Comparison of ENCODE assay signal across 8 cellular contexts in the genomic region with DNA sequence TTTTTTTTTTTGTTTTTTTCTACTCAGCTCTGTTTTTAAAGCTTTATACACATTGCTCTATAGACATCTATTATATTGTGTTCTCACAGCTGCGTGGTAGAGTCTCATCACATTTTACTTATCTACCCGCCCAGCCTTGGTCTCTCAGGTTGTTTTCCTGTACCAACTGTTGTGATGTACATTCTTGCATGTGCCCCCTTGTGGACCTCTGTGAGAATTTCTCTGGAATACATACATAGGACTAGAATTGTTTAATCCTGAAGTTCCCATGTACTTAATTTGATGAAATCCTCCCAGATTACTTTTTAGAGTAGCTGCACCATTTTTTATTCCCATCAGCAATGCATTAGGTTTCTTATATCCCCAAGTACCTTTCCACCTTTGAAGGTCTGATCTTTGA. TPM values are rescaled to one million over a fixed set of nuclear protein-coding genes. Genes with fewer than 3 reads are reported as not detected.
DNase-seq lines count a peak whose midpoint lies in the region; ATAC-seq and TF ChIP-seq lines count a peak whose summit lies in the region.

No MANE protein-coding gene starts in this region.

- H3K4me1 ChIP-seq in thoracic aorta (ENCODE audit: control insufficient read depth in 1 of 2, low read depth in 2 of 2) = no peaks in the 10 kb centered on the region

- peak; percentile 39 for DNase-seq in AG10803 (ENCODE audit: low read depth)
- peak; percentile 55 for DNase-seq in NCI-H748 (lab: John Stamatoyannopoulos, UW; ENCODE audit: unreplicated experiment)
- DNase-seq in epithelial cell of proximal tubule (ENCODE audit: low read depth) = no peak
- DNase-seq in thoracic aorta (ENCODE audit: low spot score) = no peak
- no peak for DNase-seq in retina

- H3K27ac ChIP-seq in thoracic aorta = no peak overlapping the region

- peak; percentile 63 for TF ChIP-seq CTCF in AG10803 (conservative IDR thresholded peaks at IDR 0.05; ENCODE audit: low read length)
- TF ChIP-seq CTCF in epithelial cell of proximal tubule (conservative IDR thresholded peaks at IDR 0.05; ENCODE audit: low read depth, low read length) = peak; percentile 67
- TF ChIP-seq CTCF in thoracic aorta (IDR thresholded peaks at IDR 0.05) = peak; percentile 17

- no peak overlapping the region for H3K4me3 ChIP-seq in AG10803 (ENCODE audit: low read length)
- H3K4me3 ChIP-seq in epithelial cell of proximal tubule (ENCODE audit: low read depth, low read length) = no peak overlapping the region
- H3K4me3 ChIP-seq in thoracic aorta = no peak overlapping the region

- ATAC-seq in GM21619 (IDR thresholded peaks at IDR 0.05; ENCODE audit: unreplicated experiment) (peak; percentile 53), thoracic aorta (ENCODE audit: insufficient number of reproducible peaks, low FRiP score, low read depth) (no peak), HG03520 (IDR thresholded peaks at IDR 0.05; ENCODE audit: unreplicated experiment) (no peak), HG03139 (IDR thresholded peaks at IDR 0.05; ENCODE audit: unreplicated experiment) (no peak)

- H3K9me3 ChIP-seq in thoracic aorta = no peaks in the 10 kb centered on the region

- H3K27me3 ChIP-seq in thoracic aorta (replicated peaks; ENCODE audit: insufficient read depth) = no peaks in the 10 kb centered on the region

- no peaks in the 10 kb centered on the region for H3K36me3 ChIP-seq in thoracic aorta

RNA-seq across cellular contexts. Expression of gene TINAG, which starts 40.4 kb away (rescaled TPM):
- total RNA-seq in epithelial cell of proximal tubule = 14.1 and 17.9 TPM in 2 replicates
- total RNA-seq in thoracic aorta = not detected

Comparison
In these comparisons a context has a peak if more than half of its experiments do, and no peak if none do; other contexts are left out.
1. DNase-seq: peak in AG10803 (single experiment) and NCI-H748 (single experiment); none in epithelial cell of proximal tubule (single experiment), thoracic aorta (single experiment) and retina (single experiment).
2. CTCF ChIP-seq: peak in every context shown above with its lines; median percentile 67 in epithelial cell of proximal tubule; 63 in AG10803; 17 in thoracic aorta.
3. RNA of gene TINAG, which starts 40.4 kb away (total RNA-seq): 14.1 to 17.9 TPM in epithelial cell of proximal tubule; not detected in thoracic aorta; every median in the first group is over 10 times any median in the second.